8 cellular contexts compared by ENCODE assay signal in genomic region chr1:157992813-157993178, GRCh38. TPM values are rescaled to one million over a fixed set of nuclear protein-coding genes. Genes with fewer than 3 reads are reported as not detected.
DNase-seq lines count a peak whose midpoint lies in the region; ATAC-seq, FAIRE-seq and TF ChIP-seq lines count a peak whose summit lies in the region.

No MANE protein-coding gene starts in this region.

- no peaks in the 10 kb centered on the region for H3K9me3 ChIP-seq in Loucy (ENCODE audit: insufficient read depth, low read depth, low read length)

- H3K27ac ChIP-seq in ACC112 (ENCODE audit: low read depth, low read length) = 0 out of 2 replicates have a peak overlapping the region, but pooled peaks have one; percentile 36

- H3K27me3 ChIP-seq in ACC112 (ENCODE audit: insufficient read depth, low read length) (no peaks in the 10 kb centered on the region), Loucy (ENCODE audit: insufficient read depth, low read length, poor library complexity, severe bottlenecking) (peaks cover 7% of the 10 kb centered on the region)

- H4K20me1 ChIP-seq in Loucy (ENCODE audit: insufficient read depth, low read length, poor library complexity, severe bottlenecking) = no peaks in the 10 kb centered on the region

- DNase-seq in effector memory CD8-positive, alpha-beta T cell = no peak
- peak in 2 of 10 donors; percentile 12 to 24 for DNase-seq in naive thymus-derived CD8-positive, alpha-beta T cell
- DNase-seq in left lobe of liver (ENCODE audit: low spot score) = no peak
- DNase-seq in iPS-NIHi7 (ENCODE audit: extremely low spot score) = no peak
- DNase-seq in frontal cortex (ENCODE audit: low spot score in 2 of 2) = no peak
- no peak for DNase-seq in amniotic stem cell (lab: John Stamatoyannopoulos, UW)

- H3K9ac ChIP-seq in Loucy (ENCODE audit: low read depth, low read length, poor library complexity, severe bottlenecking) = peak overlapping the region; percentile 47

- H3K9me2 ChIP-seq in Loucy (replicated peaks; ENCODE audit: low read depth, low read length) = no peaks in the 10 kb centered on the region

- H3K79me2 ChIP-seq in ACC112 (ENCODE audit: control insufficient read depth, insufficient read depth, low read length, unreplicated experiment) = peaks cover 46% of the 10 kb centered on the region
- H3K79me2 ChIP-seq in Loucy (ENCODE audit: insufficient read depth, low read length) = no peaks in the 10 kb centered on the region

- no peak for ATAC-seq in effector memory CD8-positive, alpha-beta T cell (replicated peaks)
- ATAC-seq in naive thymus-derived CD8-positive, alpha-beta T cell = peak in 1 of 2 donors; percentile 32
- ATAC-seq in left lobe of liver = no peak

- TF ChIP-seq CTCF in Loucy (conservative IDR thresholded peaks at IDR 0.05; ENCODE audit: low read length) = no peak

- no peaks in the 10 kb centered on the region for H3K9me3 Mint-ChIP-seq in effector memory CD8-positive, alpha-beta T cell
- H3K9me3 Mint-ChIP-seq in naive thymus-derived CD8-positive, alpha-beta T cell = no peaks in the 10 kb centered on the region

- peaks cover 24% of the 10 kb centered on the region for H3K4me1 ChIP-seq in ACC112 (ENCODE audit: control insufficient read depth, insufficient read depth, low read length, unreplicated experiment)
- H3K4me1 ChIP-seq in Loucy (ENCODE audit: insufficient read depth, low read length, poor library complexity, severe bottlenecking) = peaks cover 10% of the 10 kb centered on the region

- H3K36me3 ChIP-seq in ACC112 (ENCODE audit: insufficient read depth, low read length) (no peaks in the 10 kb centered on the region), Loucy (ENCODE audit: insufficient read depth, low read length) (no peaks in the 10 kb centered on the region)

- H3K4me1 Mint-ChIP-seq in effector memory CD8-positive, alpha-beta T cell (ENCODE audit: low read depth in 2 of 2) = peaks cover 2 to 5% of the 10 kb centered on the region in 2 donors
- H3K4me1 Mint-ChIP-seq in naive thymus-derived CD8-positive, alpha-beta T cell = peaks cover 6 to 21% (median 15%) of the 10 kb centered on the region in 4 donors

- H2AFZ ChIP-seq in ACC112 (ENCODE audit: low read length, unreplicated experiment) = peak overlapping the region; percentile 66
- peak overlapping the region; percentile 93 for H2AFZ ChIP-seq in Loucy (ENCODE audit: low read length)

- H3K36me3 Mint-ChIP-seq in effector memory CD8-positive, alpha-beta T cell (ENCODE audit: insufficient read depth) = peaks cover 2% of the 10 kb centered on the region
- no peaks in the 10 kb centered on the region for H3K36me3 Mint-ChIP-seq in naive thymus-derived CD8-positive, alpha-beta T cell

- no peaks in the 10 kb centered on the region for H3F3A ChIP-seq in Loucy (ENCODE audit: low read depth)

- H3K27me3 Mint-ChIP-seq in effector memory CD8-positive, alpha-beta T cell = peaks cover 60 to 75% of the 10 kb centered on the region in 2 donors
- peaks cover 29 to 53% (median 46%) of the 10 kb centered on the region in 5 donors for H3K27me3 Mint-ChIP-seq in naive thymus-derived CD8-positive, alpha-beta T cell

- POLR2A ChIA-PET in naive thymus-derived CD8-positive, alpha-beta T cell (lab: Charles Lee) = interaction anchor here (0.6 kb wide), 1 partner anchor 14 kb away, joined by 3 read pairs; no protein-coding TSS in a partner anchor

- H3K4me3 ChIP-seq in ACC112 (ENCODE audit: low read depth, low read length) = peak overlapping the region; percentile 91
- peak overlapping the region; percentile 82 for H3K4me3 ChIP-seq in Loucy (ENCODE audit: low read length, poor library complexity, severe bottlenecking)

- peak overlapping the region; percentile 32 to 40 for H3K4me3 Mint-ChIP-seq in effector memory CD8-positive, alpha-beta T cell
- H3K4me3 Mint-ChIP-seq in naive thymus-derived CD8-positive, alpha-beta T cell = peak overlapping the region in 9 of 10 donors; percentile 57 to 85 (median 74)

- no peak for FAIRE-seq in frontal cortex (lab: Jason Lieb, UNC)

- peak overlapping the region; percentile 96 for H3K4me2 ChIP-seq in Loucy (ENCODE audit: low read depth, low read length, poor library complexity, severe bottlenecking)

- H3K27ac Mint-ChIP-seq in effector memory CD8-positive, alpha-beta T cell = no peak overlapping the region
- no peak overlapping the region for H3K27ac Mint-ChIP-seq in naive thymus-derived CD8-positive, alpha-beta T cell

RNA-seq across cellular contexts. Expression of gene KIRREL1, which starts 0.6 kb away (rescaled TPM):
- total RNA-seq in naive thymus-derived CD8-positive, alpha-beta T cell = not detected
- not detected for polyA plus RNA-seq in naive thymus-derived CD8-positive, alpha-beta T cell
- 2.2 TPM for total RNA-seq in left lobe of liver
- 13.5 TPM for total RNA-seq in frontal cortex
